24 cellular contexts compared by ENCODE assay signal in the genomic region with DNA sequence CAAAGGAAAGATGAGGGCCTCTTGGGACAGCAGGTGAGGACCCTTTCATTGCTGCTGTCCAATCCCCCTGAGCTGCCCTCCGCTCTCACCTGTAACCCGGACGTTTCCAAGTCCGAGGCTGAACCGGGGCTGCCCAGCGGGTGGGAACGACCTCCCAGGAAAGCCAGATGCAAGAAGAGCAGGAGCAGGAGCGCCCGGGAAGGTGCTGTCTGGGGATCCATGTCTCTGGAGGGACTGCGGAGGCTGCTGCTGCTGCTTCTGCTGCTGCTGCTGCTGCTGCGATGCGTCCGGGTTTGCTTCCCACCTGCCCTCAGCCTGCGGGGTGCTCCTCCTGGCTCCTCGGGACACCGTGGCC. TPM values are rescaled to one million over a fixed set of nuclear protein-coding genes. Genes with fewer than 3 reads are reported as not detected.
A peak's percentile ranks its signal among the peaks of the same experiment; 100 is the strongest.
DNase-seq lines count a peak whose midpoint lies in the region; ATAC-seq, FAIRE-seq and TF ChIP-seq lines count a peak whose summit lies in the region.
"Had no signal": no experiment of that assay in that cellular context is flagged by ENCODE, and none has a peak within 500 bp of the region (broad histone marks: within the 10 kb centered on the region; RNA-seq: fewer than 3 reads in every experiment).

A gene (minus strand): TSS at position 333 of the 355 bp plus-strand sequence. CDS start 112 bp downstream, at position 221.

- DNase-seq in heart left ventricle (no peak), Right ventricle myocardium superior (no peak), kidney (peak; percentile 48), CD14-positive monocyte (ENCODE audit: low spot score) (no peak), EL (no peak)
- no peak for DNase-seq in central memory CD8-positive, alpha-beta T cell (ENCODE audit: low spot score in 2 of 2)
- no peak for DNase-seq in activated CD8-positive, alpha-beta memory T cell treated with anti-CD3 and anti-CD28 coated beads, Interleukin-2, amount 50 U/mL, for 4 hours
- DNase-seq: DMS79, NCI-H2029, SHP77 treated with DMSO at 0.1 percent for 48 hours had no signal

- H3K27me3 ChIP-seq in heart left ventricle = peaks cover 12 to 45% (median 29%) of the 10 kb centered on the region in 9 donors

- H3K36me3 ChIP-seq in heart left ventricle (no peaks in the 10 kb centered on the region), kidney (ENCODE audit: control insufficient read depth in 1 of 2, insufficient read depth in 2 of 2, low read length in 2 of 2) (no peaks in the 10 kb centered on the region)
- H3K36me3 ChIP-seq: brain microvascular endothelial cell, prostate gland had no signal

- H3K4me1 Mint-ChIP-seq in central memory CD8-positive, alpha-beta T cell = no peaks in the 10 kb centered on the region
- peaks cover 6% of the 10 kb centered on the region for H3K4me1 Mint-ChIP-seq in CD14-positive monocyte
- H3K4me1 Mint-ChIP-seq: naive B cell had no signal

- H3K27ac ChIP-seq in heart left ventricle = peak within 1 kb of the TSS in 4 of 12 donors; percentile 14 to 69 (median 54)
- no peak within 1 kb of the TSS for H3K27ac ChIP-seq in kidney (ENCODE audit: low read depth in 2 of 2, low read length in 2 of 2)
- H3K27ac ChIP-seq: brain microvascular endothelial cell, foreskin keratinocyte, prostate gland, testis had no signal

- FAIRE-seq in kidney (lab: Jason Lieb, UNC) = no peak

- H3K9ac ChIP-seq in kidney (ENCODE audit: low read length in 2 of 2) = no peak within 1 kb of the TSS

- no peak within 1 kb of the TSS for H3K4me3 Mint-ChIP-seq in central memory CD8-positive, alpha-beta T cell
- peak within 1 kb of the TSS in 1 of 2 donors; percentile 76 for H3K4me3 Mint-ChIP-seq in CD14-positive monocyte
- H3K4me3 Mint-ChIP-seq: activated naive CD8-positive, alpha-beta T cell treated with anti-CD3 and anti-CD28 coated beads, Interleukin-2, amount 10 ng/mL, durations not matched to agents 7 days and 5 days; CD8-positive, alpha-beta T cell; dendritic cell treated with granulocyte-macrophage colony-stimulating factor and Interleukin-4, amounts not matched to agents 40 ng/mL and 50 ng/mL, for 4 days had no signal

- H3K4me1 ChIP-seq in heart left ventricle (peaks cover 0 to 12% (median 0%) of the 10 kb centered on the region in 12 donors), kidney (ENCODE audit: control insufficient read depth in 1 of 2, insufficient read depth in 1 of 2, low read depth in 1 of 2, low read length in 2 of 2) (no peaks in the 10 kb centered on the region)
- H3K4me1 ChIP-seq: prostate gland had no signal

- peaks cover 74% of the 10 kb centered on the region for H3K27me3 Mint-ChIP-seq in central memory CD8-positive, alpha-beta T cell
- H3K27me3 Mint-ChIP-seq in CD14-positive monocyte (ENCODE audit: low read depth in 3 of 3) = peaks cover 44 to 54% (median 48%) of the 10 kb centered on the region in 3 donors

- no peak for TF ChIP-seq POLR2A in heart left ventricle (IDR thresholded peaks at IDR 0.05)

- TF ChIP-seq CTCF in heart left ventricle (IDR thresholded peaks at IDR 0.05) = no peak
- no peak for TF ChIP-seq CTCF in kidney (IDR thresholded peaks at IDR 0.05; ENCODE audit: borderline replicate concordance, extremely low read depth, insufficient read depth)
- TF ChIP-seq CTCF in CD14-positive monocyte (IDR thresholded peaks at IDR 0.05) = no peak

- no peaks in the 10 kb centered on the region for H3K36me3 Mint-ChIP-seq in central memory CD8-positive, alpha-beta T cell (ENCODE audit: insufficient read depth)
- no peaks in the 10 kb centered on the region for H3K36me3 Mint-ChIP-seq in CD14-positive monocyte
- H3K36me3 Mint-ChIP-seq: activated naive CD8-positive, alpha-beta T cell treated with anti-CD3 and anti-CD28 coated beads, Interleukin-2, amount 10 ng/mL, durations not matched to agents 7 days and 5 days; CD8-positive, alpha-beta T cell; naive B cell had no signal

- no peaks in the 10 kb centered on the region for H3K9me3 ChIP-seq in heart left ventricle
- H3K9me3 ChIP-seq in kidney (ENCODE audit: control insufficient read depth in 1 of 2, low read length in 2 of 2) = no peaks in the 10 kb centered on the region
- H3K9me3 ChIP-seq: prostate gland, testis had no signal

- intact Hi-C loops in heart left ventricle (cut with DNase I) = loop anchor here in 1 of 10 donors (5.0 kb wide), 1 partner anchor 34 kb away; no protein-coding TSS in a partner anchor
- intact Hi-C loops in Right ventricle myocardium superior (cut with DNase I) = no loop called here
- intact Hi-C loops in kidney (cut with DNase I) = no loop called here
- intact Hi-C loops in CD14-positive monocyte (cut with micrococcal nuclease) = no loop called here

- peak within 1 kb of the TSS; percentile 46 for H3K27ac Mint-ChIP-seq in central memory CD8-positive, alpha-beta T cell (ENCODE audit: low read depth)
- H3K27ac Mint-ChIP-seq in CD14-positive monocyte = no peak within 1 kb of the TSS
- H3K27ac Mint-ChIP-seq: activated naive CD8-positive, alpha-beta T cell treated with anti-CD3 and anti-CD28 coated beads, Interleukin-2, amount 10 ng/mL, durations not matched to agents 7 days and 5 days; CD8-positive, alpha-beta T cell; dendritic cell treated with granulocyte-macrophage colony-stimulating factor and Interleukin-4, amounts not matched to agents 40 ng/mL and 50 ng/mL, for 4 days had no signal

- H3K4me3 ChIP-seq in heart left ventricle (peak within 1 kb of the TSS in 7 of 12 donors; percentile 1 to 49 (median 25)), kidney (ENCODE audit: low read length in 2 of 2) (no peak within 1 kb of the TSS)
- H3K4me3 ChIP-seq: lung, prostate gland, testis had no signal

- ATAC-seq in heart left ventricle (no peak), Right ventricle myocardium superior (ENCODE audit: poor library complexity) (no peak), GM18498 (IDR thresholded peaks at IDR 0.05; ENCODE audit: unreplicated experiment) (no peak)
- no peak for ATAC-seq in central memory CD8-positive, alpha-beta T cell (replicated peaks; ENCODE audit: extremely low read depth, poor library complexity, severe bottlenecking)

- no peaks in the 10 kb centered on the region for H3K9me3 Mint-ChIP-seq in central memory CD8-positive, alpha-beta T cell
- peaks cover 0 to 13% (median 0%) of the 10 kb centered on the region in 7 donors for H3K9me3 Mint-ChIP-seq in CD14-positive monocyte
- H3K9me3 Mint-ChIP-seq: activated naive CD8-positive, alpha-beta T cell treated with anti-CD3 and anti-CD28 coated beads, Interleukin-2, amount 10 ng/mL, durations not matched to agents 7 days and 5 days; CD8-positive, alpha-beta T cell; dendritic cell treated with granulocyte-macrophage colony-stimulating factor and Interleukin-4, amounts not matched to agents 40 ng/mL and 50 ng/mL, for 4 days had no signal

- 14 to 26% (median 19%) methylated on average over 9 to 16 of the region's 16 CpGs for WGBS in heart left ventricle, 4 donors

RNA-seq across cellular contexts. Expression of the gene that starts here (rescaled TPM):
- total RNA-seq in heart left ventricle (1,000 to 10,000 TPM in 1 of 9 donors, 100 to 1,000 TPM in 4, 10 to 100 TPM in 4; 14.4 to 1,297 (median 252) TPM), Right ventricle myocardium superior (5.1 TPM), kidney (not detected)
- polyA plus RNA-seq in heart left ventricle (1,000 to 10,000 TPM in 1 of 2 donors, 100 to 1,000 TPM in 1; 197 to 7,924 TPM), kidney (ENCODE audit: insufficient read depth, low read depth, low replicate concordance) (not detected), CD14-positive monocyte (not detected)
- total RNA-seq: A673; activated CD8-positive, alpha-beta memory T cell treated with anti-CD3 and anti-CD28 coated beads for 36 hours; activated naive CD8-positive, alpha-beta T cell treated with anti-CD3 and anti-CD28 coated beads, Interleukin-2, amount 10 ng/mL, durations not matched to agents 7 days and 5 days; CD8-positive, alpha-beta T cell; foreskin keratinocyte; NCI-H460; prostate gland; T-helper 2 cell treated with Interferon-gamma antibody and Interleukin-4, amounts not matched to agents 100 ng/mL and 5 ng/mL, for 36 hours had no signal
- polyA plus RNA-seq: foreskin keratinocyte had no signal

Comparison
In these comparisons a context has a peak if more than half of its experiments do, and no peak if none do; other contexts are left out.
1. RNA of the gene that starts here (polyA plus RNA-seq): 197 to 7,924 TPM in heart left ventricle; not detected in kidney (single experiment) and not detected in CD14-positive monocyte; every median in the first group is over 100 times any median in the second.
2. Peak in DNase-seq in kidney; RNA of the gene not detected or under 1 TPM.
3. H3K4me3 ChIP-seq: peak in heart left ventricle (7 of 12); none in kidney (0 of 2).